In genomic region chr9:121450241-121450640, GRCh38 we compare ENCODE assay signal across 22 cellular contexts. TPM values are rescaled to one million over a fixed set of nuclear protein-coding genes. Genes with fewer than 3 reads are reported as not detected.
DNase-seq lines count a peak whose midpoint lies in the region; ATAC-seq and TF ChIP-seq lines count a peak whose summit lies in the region.
"Had no signal": no experiment of that assay in that cellular context is flagged by ENCODE, and none has a peak within 500 bp of the region (broad histone marks: within the 10 kb centered on the region; RNA-seq: fewer than 3 reads in every experiment).

No MANE protein-coding gene starts in this region.

- H3K4me1 ChIP-seq in body of pancreas (peaks cover 8% of the 10 kb centered on the region), right cardiac atrium (ENCODE audit: control insufficient read depth, insufficient read depth, low read length) (peaks cover 25% of the 10 kb centered on the region)
- H3K4me1 ChIP-seq: Peyer's patch, right lobe of liver, upper lobe of right lung had no signal

- H3K9me3 ChIP-seq in body of pancreas (no peaks in the 10 kb centered on the region), right cardiac atrium (ENCODE audit: control insufficient read depth, low read length) (no peaks in the 10 kb centered on the region)
- H3K9me3 ChIP-seq: Peyer's patch, right lobe of liver, stomach, upper lobe of right lung had no signal

- intact Hi-C loops in body of pancreas (cut with DNase I) (no loop called here), right cardiac atrium (cut with DNase I) (no loop called here)

- TF ChIP-seq CTCF in AG10803 (conservative IDR thresholded peaks at IDR 0.05; ENCODE audit: low read length): no peak
- TF ChIP-seq CTCF in LNCaP clone FGC (IDR thresholded peaks at IDR 0.05; ENCODE audit: control insufficient read depth, extremely low read depth, insufficient read depth): no peak
- no peak for TF ChIP-seq CTCF in body of pancreas (IDR thresholded peaks at IDR 0.05)

- H3K27me3 ChIP-seq in body of pancreas: no peaks in the 10 kb centered on the region
- no peaks in the 10 kb centered on the region for H3K27me3 ChIP-seq in right cardiac atrium (ENCODE audit: control insufficient read depth, insufficient read depth)
- H3K27me3 ChIP-seq: Peyer's patch, right lobe of liver, stomach, upper lobe of right lung had no signal

- 8 to 21% methylated on average over 3 of the region's 3 CpGs for WGBS in body of pancreas, 2 donors
- 29% methylated on average over 3 of the region's 3 CpGs for WGBS in right cardiac atrium

- H3K4me3 ChIP-seq in AG10803 (ENCODE audit: low read length): no peak overlapping the region
- H3K4me3 ChIP-seq in LNCaP clone FGC (ENCODE audit: low read depth, low read length): no peak overlapping the region
- no peak overlapping the region for H3K4me3 ChIP-seq in body of pancreas
- no peak overlapping the region for H3K4me3 ChIP-seq in right cardiac atrium (ENCODE audit: low read length)
- H3K4me3 ChIP-seq: GM23248, Peyer's patch, right lobe of liver, stomach, upper lobe of right lung had no signal

- ATAC-seq in body of pancreas (peak; percentile 40), right cardiac atrium (peak; percentile 55 to 71)
- ATAC-seq: effector memory CD8-positive, alpha-beta T cell; HepG2; right lobe of liver; upper lobe of right lung had no signal

- no peaks in the 10 kb centered on the region for H3K36me3 ChIP-seq in body of pancreas (replicated peaks in 1 of 2; ENCODE audit: insufficient read depth in 1 of 2, low read depth in 2 of 2)
- H3K36me3 ChIP-seq: Peyer's patch, right lobe of liver, stomach, upper lobe of right lung had no signal

- no peak for TF ChIP-seq POLR2A in body of pancreas (IDR thresholded peaks at IDR 0.05)

- H3K27ac ChIP-seq in body of pancreas (no peak overlapping the region), right cardiac atrium (ENCODE audit: low read length) (peak overlapping the region; percentile 79)
- H3K27ac ChIP-seq: GM23248, Peyer's patch, right lobe of liver, stomach, upper lobe of right lung had no signal

- DNase-seq in AG10803 (ENCODE audit: low read depth): peak; percentile 33
- peak; percentile 65 for DNase-seq in LNCaP clone FGC (ENCODE audit: low read depth)
- DNase-seq in body of pancreas: no peak
- DNase-seq in right cardiac atrium: no peak
- DNase-seq in NCI-H1048 (lab: John Stamatoyannopoulos, UW): no peak
- no peak for DNase-seq in stimulated activated CD4-positive, alpha-beta T cell treated with anti-CD3 and anti-CD28 coated beads, Interleukin-2, amount 100 ng/mL, for 48 hours
- DNase-seq in NCI-H146 treated with DMSO at 0.1 percent for 48 hours (lab: John Stamatoyannopoulos, UW; ENCODE audit: unreplicated experiment): no peak
- no peak for DNase-seq in central memory CD4-positive, alpha-beta T cell
- DNase-seq: activated CD4-positive, alpha-beta T cell treated with anti-CD3 and anti-CD28 coated beads for 4 hours; activated CD8-positive, alpha-beta memory T cell treated with anti-CD3 and anti-CD28 coated beads, Interleukin-2, amount 50 U/mL, for 48 hours; activated gamma-delta T cell; CD4-positive, alpha-beta T cell; DMS79 treated with DMSO at 0.1 percent for 48 hours; effector memory CD8-positive, alpha-beta T cell; GM23248; MM.1S; NCI-H187 treated with DMSO at 0.1 percent for 48 hours; Peyer's patch; right lobe of liver; stomach; upper lobe of right lung had no signal

RNA-seq across cellular contexts. Expression of gene GGTA1, which starts 49.4 kb away (rescaled TPM):
- total RNA-seq in body of pancreas (1 to 10 TPM; 2.3 to 2.6 TPM), right cardiac atrium (10 to 100 TPM; 12.3 to 30.1 (median 22.3) TPM)
- polyA plus RNA-seq in right cardiac atrium: 42.5 TPM
- total RNA-seq: CD4-positive, alpha-beta T cell; GM23248; HepG2 had no signal
- polyA plus RNA-seq: GM23248, HepG2 had no signal

Comparison
In these comparisons a context has a peak if more than half of its experiments do, and no peak if none do; other contexts are left out.
1. DNase-seq: peak in AG10803 (single experiment) and LNCaP clone FGC (single experiment); none in body of pancreas (0 of 4), right cardiac atrium (0 of 3), NCI-H1048 (single experiment), stimulated activated CD4-positive, alpha-beta T cell treated with anti-CD3 and anti-CD28 coated beads, Interleukin-2, amount 100 ng/mL, for 48 hours (0 of 2), NCI-H146 treated with DMSO at 0.1 percent for 48 hours (single experiment) and central memory CD4-positive, alpha-beta T cell (single experiment).